ENCODE assay signal across 17 cellular contexts in genomic region chr18:3832211-3832610, GRCh38.
"Had no signal": no experiment of that assay in that cellular context is flagged by ENCODE, and none has a peak within 500 bp of the region (broad histone marks: within the 10 kb centered on the region; RNA-seq: fewer than 3 reads in every experiment).

No MANE protein-coding gene starts in this region.

- FAIRE-seq: keratinocyte, TTC549 had no signal

- H3K4me1 ChIP-seq: body of pancreas, left lung, parathyroid adenoma had no signal

- H3K27ac ChIP-seq: body of pancreas, coronary artery, left lung, parathyroid adenoma had no signal

- H3K27me3 ChIP-seq: body of pancreas, left lung had no signal

- DNase-seq: activated B cell treated with CpG ODN at 0.5 μM for 24 hours; activated CD4-positive, alpha-beta T cell treated with anti-CD3 and anti-CD28 coated beads, Interleukin-2, amount 10 ng/mL, durations not matched to agents 24 days and 14 days; activated CD8-positive, alpha-beta memory T cell treated with anti-CD3 and anti-CD28 coated beads, Interleukin-2, amount 50 U/mL, for 4 hours; activated CD8-positive, alpha-beta T cell treated with anti-CD3 and anti-CD28 coated beads, Interleukin-2, amount 10 ng/mL, durations not matched to agents 7 days and 5 days; activated gamma-delta T cell; activated T-cell treated with anti-CD3 and anti-CD28 coated beads, Interleukin-2, amount 50 U/mL, for 72 hours; amygdala; body of pancreas; central memory CD4-positive, alpha-beta T cell; left lung; naive thymus-derived CD8-positive, alpha-beta T cell; stimulated activated CD4-positive, alpha-beta T cell treated with anti-CD3 and anti-CD28 coated beads, Interleukin-1b, Interleukin-23, amount 100 ng/mL, for 48 hours; stimulated activated naive CD8-positive, alpha-beta T cell treated with anti-CD3 and anti-CD28 coated beads, Interleukin-15, amount 100 ng/mL, for 72 hours had no signal

- H3K36me3 ChIP-seq: left lung had no signal

- H3K9ac ChIP-seq: parathyroid adenoma had no signal

- H3K4me3 ChIP-seq: body of pancreas, coronary artery, left lung had no signal

- H3K9me3 ChIP-seq: body of pancreas, left lung had no signal
